ENCODE assay signal across 2 cellular contexts in genomic region chr22:23179381-23180294, GRCh38.
TF ChIP-seq lines count a peak whose summit lies in the region.

No MANE protein-coding gene starts in this region.

TF ChIP-seq in K562, 482 proteins besides CTCF, POLR2A, EP300 and RAD21 (continues in another document):
- no peak for TF ChIP-seq KLF1 (tag; IDR thresholded peaks at IDR 0.05)
- no peak for TF ChIP-seq DLX4 (CRISPR knock-in tag; IDR thresholded peaks at IDR 0.05)
- TF ChIP-seq, protein P1, sequence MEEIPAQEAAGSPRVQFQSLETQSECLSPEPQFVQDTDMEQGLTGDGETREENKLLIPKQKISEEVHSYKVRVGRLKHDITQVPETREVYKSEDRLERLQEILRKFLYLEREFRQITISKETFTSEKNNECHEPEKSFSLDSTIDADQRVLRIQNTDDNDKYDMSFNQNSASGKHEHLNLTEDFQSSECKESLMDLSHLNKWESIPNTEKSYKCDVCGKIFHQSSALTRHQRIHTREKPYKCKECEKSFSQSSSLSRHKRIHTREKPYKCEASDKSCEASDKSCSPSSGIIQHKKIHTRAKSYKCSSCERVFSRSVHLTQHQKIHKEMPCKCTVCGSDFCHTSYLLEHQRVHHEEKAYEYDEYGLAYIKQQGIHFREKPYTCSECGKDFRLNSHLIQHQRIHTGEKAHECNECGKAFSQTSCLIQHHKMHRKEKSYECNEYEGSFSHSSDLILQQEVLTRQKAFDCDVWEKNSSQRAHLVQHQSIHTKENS (CRISPR knock-in tag; IDR thresholded peaks at IDR 0.05) = no peak
- TF ChIP-seq FOXA3 (CRISPR knock-in tag; conservative IDR thresholded peaks at IDR 0.05 in 1 of 2, IDR thresholded peaks at IDR 0.05 in 1 of 2) = no peak
- no peak for TF ChIP-seq CEBPB (tag; IDR thresholded peaks at IDR 0.05)
- TF ChIP-seq KDM1A (IDR thresholded peaks at IDR 0.05) = no peak
- TF ChIP-seq PHF20 (IDR thresholded peaks at IDR 0.05; ENCODE audit: partially characterized antibody) = no peak
- peak in 1 of 2 experiments; percentile 97; a peak in 1 of 4 replicates for TF ChIP-seq MLX (CRISPR knock-in tag; conservative IDR thresholded peaks at IDR 0.05)
- no peak for TF ChIP-seq TRIM28 (IDR thresholded peaks at IDR 0.05)
- no peak for TF ChIP-seq ZNF609 (CRISPR knock-in tag; IDR thresholded peaks at IDR 0.05; ENCODE audit: borderline replicate concordance)
- no peak for TF ChIP-seq ESRRA (IDR thresholded peaks at IDR 0.05; ENCODE audit: borderline replicate concordance, low read depth)
- TF ChIP-seq LEF1 (IDR thresholded peaks at IDR 0.05) = no peak
- TF ChIP-seq MEF2A (IDR thresholded peaks at IDR 0.05; ENCODE audit: control insufficient read depth, low read depth, low read length) = no peak
- TF ChIP-seq SLC30A9 (CRISPR knock-in tag; IDR thresholded peaks at IDR 0.05) = no peak
- no peak for TF ChIP-seq TEAD1 (CRISPR knock-in tag; IDR thresholded peaks at IDR 0.05)
- TF ChIP-seq ZZZ3 (IDR thresholded peaks at IDR 0.05) = no peak
- TF ChIP-seq ARID2 (IDR thresholded peaks at IDR 0.05) = no peak
- TF ChIP-seq CREB1 (IDR thresholded peaks at IDR 0.05) = no peak
- no peak for TF ChIP-seq CREB1 (CRISPR knock-in tag; IDR thresholded peaks at IDR 0.05)
- TF ChIP-seq, protein P2, sequence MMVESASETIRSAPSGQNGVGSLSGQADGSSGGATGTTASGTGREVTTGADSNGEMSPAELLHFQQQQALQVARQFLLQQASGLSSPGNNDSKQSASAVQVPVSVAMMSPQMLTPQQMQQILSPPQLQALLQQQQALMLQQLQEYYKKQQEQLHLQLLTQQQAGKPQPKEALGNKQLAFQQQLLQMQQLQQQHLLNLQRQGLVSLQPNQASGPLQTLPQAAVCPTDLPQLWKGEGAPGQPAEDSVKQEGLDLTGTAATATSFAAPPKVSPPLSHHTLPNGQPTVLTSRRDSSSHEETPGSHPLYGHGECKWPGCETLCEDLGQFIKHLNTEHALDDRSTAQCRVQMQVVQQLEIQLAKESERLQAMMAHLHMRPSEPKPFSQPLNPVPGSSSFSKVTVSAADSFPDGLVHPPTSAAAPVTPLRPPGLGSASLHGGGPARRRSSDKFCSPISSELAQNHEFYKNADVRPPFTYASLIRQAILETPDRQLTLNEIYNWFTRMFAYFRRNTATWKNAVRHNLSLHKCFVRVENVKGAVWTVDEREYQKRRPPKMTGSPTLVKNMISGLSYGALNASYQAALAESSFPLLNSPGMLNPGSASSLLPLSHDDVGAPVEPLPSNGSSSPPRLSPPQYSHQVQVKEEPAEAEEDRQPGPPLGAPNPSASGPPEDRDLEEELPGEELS (CRISPR knock-in tag; IDR thresholded peaks at IDR 0.05; ENCODE audit: borderline replicate concordance) = no peak
- TF ChIP-seq ZEB2 (IDR thresholded peaks at IDR 0.05) = no peak

TF ChIP-seq in HepG2, 621 proteins besides CTCF, POLR2A, EP300 and RAD21 (continues in another document):
- TF ChIP-seq EED (CRISPR knock-in tag; IDR thresholded peaks at IDR 0.05) = peak; percentile 76; the same call in 1 of the 2 replicates
- peak; percentile 15 for TF ChIP-seq SP5 (CRISPR knock-in tag; IDR thresholded peaks at IDR 0.05; ENCODE audit: borderline replicate concordance, low read depth)
- no peak for TF ChIP-seq XRCC5 (optimal IDR thresholded peaks at IDR 0.05; ENCODE audit: low read length)
- TF ChIP-seq RBAK (CRISPR knock-in tag; IDR thresholded peaks at IDR 0.05) = no peak
- TF ChIP-seq ZNF780A (CRISPR knock-in tag; IDR thresholded peaks at IDR 0.05) = no peak
- peak; percentile 38; the same call in 1 of the 2 replicates for TF ChIP-seq SALL1 (CRISPR knock-in tag; IDR thresholded peaks at IDR 0.05)
- no peak for TF ChIP-seq NONO (IDR thresholded peaks at IDR 0.05)
- TF ChIP-seq NONO (CRISPR knock-in tag; conservative IDR thresholded peaks at IDR 0.05) = peak; percentile 42; the same call in 1 of the 2 replicates
- TF ChIP-seq FOXC1 (CRISPR knock-in tag; IDR thresholded peaks at IDR 0.05; ENCODE audit: borderline replicate concordance) = no peak
- TF ChIP-seq, protein P3, sequence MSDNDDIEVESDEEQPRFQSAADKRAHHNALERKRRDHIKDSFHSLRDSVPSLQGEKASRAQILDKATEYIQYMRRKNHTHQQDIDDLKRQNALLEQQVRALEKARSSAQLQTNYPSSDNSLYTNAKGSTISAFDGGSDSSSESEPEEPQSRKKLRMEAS (IDR thresholded peaks at IDR 0.05) = peak; percentile 37; the same call in 1 of the 2 replicates
- TF ChIP-seq, protein P4, sequence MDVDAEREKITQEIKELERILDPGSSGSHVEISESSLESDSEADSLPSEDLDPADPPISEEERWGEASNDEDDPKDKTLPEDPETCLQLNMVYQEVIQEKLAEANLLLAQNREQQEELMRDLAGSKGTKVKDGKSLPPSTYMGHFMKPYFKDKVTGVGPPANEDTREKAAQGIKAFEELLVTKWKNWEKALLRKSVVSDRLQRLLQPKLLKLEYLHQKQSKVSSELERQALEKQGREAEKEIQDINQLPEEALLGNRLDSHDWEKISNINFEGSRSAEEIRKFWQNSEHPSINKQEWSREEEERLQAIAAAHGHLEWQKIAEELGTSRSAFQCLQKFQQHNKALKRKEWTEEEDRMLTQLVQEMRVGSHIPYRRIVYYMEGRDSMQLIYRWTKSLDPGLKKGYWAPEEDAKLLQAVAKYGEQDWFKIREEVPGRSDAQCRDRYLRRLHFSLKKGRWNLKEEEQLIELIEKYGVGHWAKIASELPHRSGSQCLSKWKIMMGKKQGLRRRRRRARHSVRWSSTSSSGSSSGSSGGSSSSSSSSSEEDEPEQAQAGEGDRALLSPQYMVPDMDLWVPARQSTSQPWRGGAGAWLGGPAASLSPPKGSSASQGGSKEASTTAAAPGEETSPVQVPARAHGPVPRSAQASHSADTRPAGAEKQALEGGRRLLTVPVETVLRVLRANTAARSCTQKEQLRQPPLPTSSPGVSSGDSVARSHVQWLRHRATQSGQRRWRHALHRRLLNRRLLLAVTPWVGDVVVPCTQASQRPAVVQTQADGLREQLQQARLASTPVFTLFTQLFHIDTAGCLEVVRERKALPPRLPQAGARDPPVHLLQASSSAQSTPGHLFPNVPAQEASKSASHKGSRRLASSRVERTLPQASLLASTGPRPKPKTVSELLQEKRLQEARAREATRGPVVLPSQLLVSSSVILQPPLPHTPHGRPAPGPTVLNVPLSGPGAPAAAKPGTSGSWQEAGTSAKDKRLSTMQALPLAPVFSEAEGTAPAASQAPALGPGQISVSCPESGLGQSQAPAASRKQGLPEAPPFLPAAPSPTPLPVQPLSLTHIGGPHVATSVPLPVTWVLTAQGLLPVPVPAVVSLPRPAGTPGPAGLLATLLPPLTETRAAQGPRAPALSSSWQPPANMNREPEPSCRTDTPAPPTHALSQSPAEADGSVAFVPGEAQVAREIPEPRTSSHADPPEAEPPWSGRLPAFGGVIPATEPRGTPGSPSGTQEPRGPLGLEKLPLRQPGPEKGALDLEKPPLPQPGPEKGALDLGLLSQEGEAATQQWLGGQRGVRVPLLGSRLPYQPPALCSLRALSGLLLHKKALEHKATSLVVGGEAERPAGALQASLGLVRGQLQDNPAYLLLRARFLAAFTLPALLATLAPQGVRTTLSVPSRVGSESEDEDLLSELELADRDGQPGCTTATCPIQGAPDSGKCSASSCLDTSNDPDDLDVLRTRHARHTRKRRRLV (CRISPR knock-in tag; IDR thresholded peaks at IDR 0.05) = no peak
- TF ChIP-seq TRIM24 (CRISPR knock-in tag; IDR thresholded peaks at IDR 0.05) = no peak
- TF ChIP-seq ISX (CRISPR knock-in tag; conservative IDR thresholded peaks at IDR 0.05) = no peak
- 0 out of 2 replicates have a peak, but pooled peaks have one; percentile 14 for TF ChIP-seq KMT2A (CRISPR knock-in tag; IDR thresholded peaks at IDR 0.05)
- no peak for TF ChIP-seq ZNF383 (CRISPR knock-in tag; IDR thresholded peaks at IDR 0.05; ENCODE audit: borderline replicate concordance)
- TF ChIP-seq, protein P5, sequence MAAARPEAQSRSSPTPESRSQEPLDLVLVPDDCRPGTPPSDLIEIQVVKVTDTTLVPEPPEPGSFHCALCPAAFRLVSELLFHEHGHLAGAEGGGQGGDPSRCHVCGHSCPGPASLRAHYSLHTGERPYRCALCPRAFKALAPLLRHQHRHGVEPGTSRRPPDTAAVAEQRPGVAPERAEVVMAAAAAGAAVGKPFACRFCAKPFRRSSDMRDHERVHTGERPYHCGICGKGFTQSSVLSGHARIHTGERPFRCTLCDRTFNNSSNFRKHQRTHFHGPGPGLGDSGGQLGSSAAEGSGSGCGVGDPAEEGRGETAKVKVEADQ (CRISPR knock-in tag; IDR thresholded peaks at IDR 0.05; ENCODE audit: borderline replicate concordance) = no peak
- no peak for TF ChIP-seq ZNF282 (IDR thresholded peaks at IDR 0.05; ENCODE audit: partially characterized antibody)
- no peak for TF ChIP-seq ZFP91 (CRISPR knock-in tag; IDR thresholded peaks at IDR 0.05; ENCODE audit: borderline replicate concordance)
- no peak for TF ChIP-seq ZBTB3 (CRISPR knock-in tag; IDR thresholded peaks at IDR 0.05; ENCODE audit: borderline replicate concordance, low read depth)
- no peak for TF ChIP-seq ZNF777 (CRISPR knock-in tag; IDR thresholded peaks at IDR 0.05)
- TF ChIP-seq NCOA1 (CRISPR knock-in tag; IDR thresholded peaks at IDR 0.05) = 0 out of 2 replicates have a peak, but pooled peaks have one; percentile 24
- TF ChIP-seq, protein P6, sequence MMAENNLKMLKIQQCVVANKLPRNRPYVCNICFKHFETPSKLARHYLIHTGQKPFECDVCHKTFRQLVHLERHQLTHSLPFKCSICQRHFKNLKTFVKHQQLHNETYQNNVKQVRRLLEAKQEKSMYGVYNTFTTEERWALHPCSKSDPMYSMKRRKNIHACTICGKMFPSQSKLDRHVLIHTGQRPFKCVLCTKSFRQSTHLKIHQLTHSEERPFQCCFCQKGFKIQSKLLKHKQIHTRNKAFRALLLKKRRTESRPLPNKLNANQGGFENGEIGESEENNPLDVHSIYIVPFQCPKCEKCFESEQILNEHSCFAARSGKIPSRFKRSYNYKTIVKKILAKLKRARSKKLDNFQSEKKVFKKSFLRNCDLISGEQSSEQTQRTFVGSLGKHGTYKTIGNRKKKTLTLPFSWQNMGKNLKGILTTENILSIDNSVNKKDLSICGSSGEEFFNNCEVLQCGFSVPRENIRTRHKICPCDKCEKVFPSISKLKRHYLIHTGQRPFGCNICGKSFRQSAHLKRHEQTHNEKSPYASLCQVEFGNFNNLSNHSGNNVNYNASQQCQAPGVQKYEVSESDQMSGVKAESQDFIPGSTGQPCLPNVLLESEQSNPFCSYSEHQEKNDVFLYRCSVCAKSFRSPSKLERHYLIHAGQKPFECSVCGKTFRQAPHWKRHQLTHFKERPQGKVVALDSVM (CRISPR knock-in tag; IDR thresholded peaks at IDR 0.05) = peak; percentile 72; the same call in 1 of the 2 replicates
- peak; percentile 43; the same call in 1 of the 2 replicates for TF ChIP-seq ZFX (CRISPR knock-in tag; IDR thresholded peaks at IDR 0.05; ENCODE audit: low read depth)
- peak; percentile 54; the same call in 1 of the 2 replicates for TF ChIP-seq MTA1 (CRISPR knock-in tag; IDR thresholded peaks at IDR 0.05; ENCODE audit: borderline replicate concordance)
- TF ChIP-seq MEIS1 (CRISPR knock-in tag; IDR thresholded peaks at IDR 0.05; ENCODE audit: borderline replicate concordance) = peak; percentile 67; the same call in 1 of the 2 replicates
- TF ChIP-seq NFATC3 (CRISPR knock-in tag; IDR thresholded peaks at IDR 0.05) = no peak
- TF ChIP-seq, protein P7, sequence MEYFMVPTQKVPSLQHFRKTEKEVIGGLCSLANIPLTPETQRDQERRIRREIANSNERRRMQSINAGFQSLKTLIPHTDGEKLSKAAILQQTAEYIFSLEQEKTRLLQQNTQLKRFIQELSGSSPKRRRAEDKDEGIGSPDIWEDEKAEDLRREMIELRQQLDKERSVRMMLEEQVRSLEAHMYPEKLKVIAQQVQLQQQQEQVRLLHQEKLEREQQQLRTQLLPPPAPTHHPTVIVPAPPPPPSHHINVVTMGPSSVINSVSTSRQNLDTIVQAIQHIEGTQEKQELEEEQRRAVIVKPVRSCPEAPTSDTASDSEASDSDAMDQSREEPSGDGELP (IDR thresholded peaks at IDR 0.05; ENCODE audit: borderline replicate concordance, low read depth) = no peak
- peak; percentile 24; the same call in 1 of the 2 replicates for TF ChIP-seq ZFY (CRISPR knock-in tag; IDR thresholded peaks at IDR 0.05)
- no peak for TF ChIP-seq FOXP1 (IDR thresholded peaks at IDR 0.05)
- no peak for TF ChIP-seq FOXP1 (CRISPR knock-in tag; IDR thresholded peaks at IDR 0.05)
- no peak for TF ChIP-seq KDM1A (CRISPR knock-in tag; IDR thresholded peaks at IDR 0.05)
- TF ChIP-seq CC2D1A (CRISPR knock-in tag; IDR thresholded peaks at IDR 0.05) = no peak
- TF ChIP-seq, protein P8, sequence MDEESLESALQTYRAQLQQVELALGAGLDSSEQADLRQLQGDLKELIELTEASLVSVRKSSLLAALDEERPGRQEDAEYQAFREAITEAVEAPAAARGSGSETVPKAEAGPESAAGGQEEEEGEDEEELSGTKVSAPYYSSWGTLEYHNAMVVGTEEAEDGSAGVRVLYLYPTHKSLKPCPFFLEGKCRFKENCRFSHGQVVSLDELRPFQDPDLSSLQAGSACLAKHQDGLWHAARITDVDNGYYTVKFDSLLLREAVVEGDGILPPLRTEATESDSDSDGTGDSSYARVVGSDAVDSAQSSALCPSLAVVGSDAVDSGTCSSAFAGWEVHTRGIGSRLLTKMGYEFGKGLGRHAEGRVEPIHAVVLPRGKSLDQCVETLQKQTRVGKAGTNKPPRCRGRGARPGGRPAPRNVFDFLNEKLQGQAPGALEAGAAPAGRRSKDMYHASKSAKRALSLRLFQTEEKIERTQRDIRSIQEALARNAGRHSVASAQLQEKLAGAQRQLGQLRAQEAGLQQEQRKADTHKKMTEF (CRISPR knock-in tag; IDR thresholded peaks at IDR 0.05) = no peak
- no peak for TF ChIP-seq FOXA1 (IDR thresholded peaks at IDR 0.05)
- TF ChIP-seq FOXA1 (CRISPR knock-in tag; IDR thresholded peaks at IDR 0.05) = no peak
- TF ChIP-seq, protein P9, sequence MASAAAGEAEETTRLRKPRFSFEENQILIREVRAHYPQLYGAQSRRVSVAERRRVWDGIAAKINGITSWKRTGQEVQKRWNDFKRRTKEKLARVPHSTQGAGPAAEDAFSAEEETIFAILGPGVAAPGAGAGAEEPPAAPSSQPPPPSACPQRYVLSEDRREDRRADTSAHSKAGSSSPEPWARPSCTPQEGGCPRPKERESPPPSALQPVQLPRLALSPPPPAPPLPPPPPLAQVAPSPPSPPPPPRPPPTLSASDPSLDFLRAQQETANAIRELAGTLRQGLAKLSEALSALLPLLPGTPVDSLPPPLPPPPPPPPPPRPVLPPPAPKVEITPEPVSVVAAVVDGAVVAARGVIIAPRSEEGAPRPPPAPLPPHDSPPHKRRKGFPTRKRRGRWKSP (CRISPR knock-in tag; IDR thresholded peaks at IDR 0.05) = no peak
- peak; percentile 36; the same call in 1 of the 2 replicates for TF ChIP-seq ZNF768 (CRISPR knock-in tag; IDR thresholded peaks at IDR 0.05)
